In the genomic region with DNA sequence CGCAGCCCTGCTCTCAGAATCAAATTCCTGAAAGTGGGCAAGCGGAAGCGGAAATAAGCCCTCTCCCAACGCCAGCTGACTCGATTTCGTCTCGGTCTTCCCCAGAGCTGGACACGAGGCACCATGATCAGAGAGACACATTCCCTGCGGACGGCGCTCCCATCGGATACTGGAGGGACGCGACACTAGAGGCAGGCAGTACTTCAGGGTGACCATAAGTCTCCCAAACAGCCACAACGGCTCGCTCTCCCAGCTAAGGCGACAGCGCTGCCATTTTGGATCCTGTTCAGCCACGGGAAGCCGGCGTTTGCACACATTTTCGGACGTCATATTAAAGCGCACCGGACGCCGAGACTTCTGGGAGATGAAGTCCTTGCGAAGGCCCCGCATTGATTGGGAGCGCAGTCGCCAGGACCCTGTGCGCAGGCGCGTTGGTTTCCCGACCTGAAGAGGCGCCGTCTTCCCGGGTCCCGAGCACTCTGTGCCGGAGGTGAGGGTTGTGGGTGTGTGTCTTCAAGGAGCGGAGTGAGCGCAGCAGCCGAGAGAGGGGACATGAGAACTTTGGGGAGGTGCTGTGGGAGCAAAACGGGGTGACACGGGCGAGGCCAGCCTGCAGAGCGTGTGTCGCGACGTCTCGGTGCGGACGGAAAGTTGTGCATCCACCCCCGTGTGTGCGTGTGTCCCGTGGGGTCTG, we compare ENCODE assay signal across 1 cellular context.
TF ChIP-seq lines count a peak whose summit lies in the region.

A gene (plus strand): TSS at position 439 of the 694 bp plus-strand sequence. CDS start 10,418 bp downstream, outside the sequence.

TF ChIP-seq in HepG2, 621 proteins besides CTCF, POLR2A, EP300 and RAD21 (continued from another document and continues in another):
- no peak for TF ChIP-seq PRPF4 (IDR thresholded peaks at IDR 0.05; ENCODE audit: low read depth, low read length, poor library complexity, severe bottlenecking)
- TF ChIP-seq SP4 (CRISPR knock-in tag; IDR thresholded peaks at IDR 0.05): peak; percentile 91
- TF ChIP-seq MTA1 (CRISPR knock-in tag; IDR thresholded peaks at IDR 0.05; ENCODE audit: borderline replicate concordance): peak; percentile 30; the same call in 1 of the 2 replicates
- TF ChIP-seq, protein P1, sequence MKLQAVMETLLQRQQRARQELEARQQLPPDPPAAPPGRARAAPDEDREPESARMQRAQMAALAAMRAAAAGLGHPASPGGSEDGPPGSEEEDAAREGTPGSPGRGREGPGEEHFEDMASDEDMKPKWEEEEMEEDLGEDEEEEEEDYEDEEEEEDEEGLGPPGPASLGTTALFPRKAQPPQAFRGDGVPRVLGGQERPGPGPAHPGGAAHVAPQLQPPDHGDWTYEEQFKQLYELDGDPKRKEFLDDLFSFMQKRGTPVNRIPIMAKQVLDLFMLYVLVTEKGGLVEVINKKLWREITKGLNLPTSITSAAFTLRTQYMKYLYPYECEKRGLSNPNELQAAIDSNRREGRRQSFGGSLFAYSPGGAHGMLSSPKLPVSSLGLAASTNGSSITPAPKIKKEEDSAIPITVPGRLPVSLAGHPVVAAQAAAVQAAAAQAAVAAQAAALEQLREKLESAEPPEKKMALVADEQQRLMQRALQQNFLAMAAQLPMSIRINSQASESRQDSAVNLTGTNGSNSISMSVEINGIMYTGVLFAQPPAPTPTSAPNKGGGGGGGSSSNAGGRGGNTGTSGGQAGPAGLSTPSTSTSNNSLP (IDR thresholded peaks at IDR 0.05; ENCODE audit: low read depth, low read length): peak; percentile 53; the same call in 1 of the 2 replicates
- no peak for TF ChIP-seq CBX2 (IDR thresholded peaks at IDR 0.05; ENCODE audit: low read depth, low read length)
- TF ChIP-seq CBX2 (CRISPR knock-in tag; IDR thresholded peaks at IDR 0.05; ENCODE audit: low read depth): no peak
- TF ChIP-seq MED13 (CRISPR knock-in tag; IDR thresholded peaks at IDR 0.05): no peak
- TF ChIP-seq, protein P2, sequence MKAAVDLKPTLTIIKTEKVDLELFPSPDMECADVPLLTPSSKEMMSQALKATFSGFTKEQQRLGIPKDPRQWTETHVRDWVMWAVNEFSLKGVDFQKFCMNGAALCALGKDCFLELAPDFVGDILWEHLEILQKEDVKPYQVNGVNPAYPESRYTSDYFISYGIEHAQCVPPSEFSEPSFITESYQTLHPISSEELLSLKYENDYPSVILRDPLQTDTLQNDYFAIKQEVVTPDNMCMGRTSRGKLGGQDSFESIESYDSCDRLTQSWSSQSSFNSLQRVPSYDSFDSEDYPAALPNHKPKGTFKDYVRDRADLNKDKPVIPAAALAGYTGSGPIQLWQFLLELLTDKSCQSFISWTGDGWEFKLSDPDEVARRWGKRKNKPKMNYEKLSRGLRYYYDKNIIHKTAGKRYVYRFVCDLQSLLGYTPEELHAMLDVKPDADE (CRISPR knock-in tag; IDR thresholded peaks at IDR 0.05): no peak
- peak; percentile 86 for TF ChIP-seq SMAD3 (CRISPR knock-in tag; IDR thresholded peaks at IDR 0.05)
- TF ChIP-seq FIP1L1 (IDR thresholded peaks at IDR 0.05; ENCODE audit: borderline replicate concordance, insufficient read depth, low read depth, low read length): no peak; the same call in 1 of the 2 replicates
- TF ChIP-seq HDAC6 (IDR thresholded peaks at IDR 0.05; ENCODE audit: low read depth, low read length): no peak
- TF ChIP-seq HMGA1 (CRISPR knock-in tag; conservative IDR thresholded peaks at IDR 0.05): no peak
- TF ChIP-seq HNRNPL (IDR thresholded peaks at IDR 0.05; ENCODE audit: low read depth, low read length): 0 out of 2 replicates have a peak, but pooled peaks have one; percentile 73
- no peak for TF ChIP-seq ZNF484 (CRISPR knock-in tag; IDR thresholded peaks at IDR 0.05; ENCODE audit: borderline replicate concordance, low read depth)
- TF ChIP-seq RCOR2 (CRISPR knock-in tag; IDR thresholded peaks at IDR 0.05): no peak
- TF ChIP-seq, protein P3, sequence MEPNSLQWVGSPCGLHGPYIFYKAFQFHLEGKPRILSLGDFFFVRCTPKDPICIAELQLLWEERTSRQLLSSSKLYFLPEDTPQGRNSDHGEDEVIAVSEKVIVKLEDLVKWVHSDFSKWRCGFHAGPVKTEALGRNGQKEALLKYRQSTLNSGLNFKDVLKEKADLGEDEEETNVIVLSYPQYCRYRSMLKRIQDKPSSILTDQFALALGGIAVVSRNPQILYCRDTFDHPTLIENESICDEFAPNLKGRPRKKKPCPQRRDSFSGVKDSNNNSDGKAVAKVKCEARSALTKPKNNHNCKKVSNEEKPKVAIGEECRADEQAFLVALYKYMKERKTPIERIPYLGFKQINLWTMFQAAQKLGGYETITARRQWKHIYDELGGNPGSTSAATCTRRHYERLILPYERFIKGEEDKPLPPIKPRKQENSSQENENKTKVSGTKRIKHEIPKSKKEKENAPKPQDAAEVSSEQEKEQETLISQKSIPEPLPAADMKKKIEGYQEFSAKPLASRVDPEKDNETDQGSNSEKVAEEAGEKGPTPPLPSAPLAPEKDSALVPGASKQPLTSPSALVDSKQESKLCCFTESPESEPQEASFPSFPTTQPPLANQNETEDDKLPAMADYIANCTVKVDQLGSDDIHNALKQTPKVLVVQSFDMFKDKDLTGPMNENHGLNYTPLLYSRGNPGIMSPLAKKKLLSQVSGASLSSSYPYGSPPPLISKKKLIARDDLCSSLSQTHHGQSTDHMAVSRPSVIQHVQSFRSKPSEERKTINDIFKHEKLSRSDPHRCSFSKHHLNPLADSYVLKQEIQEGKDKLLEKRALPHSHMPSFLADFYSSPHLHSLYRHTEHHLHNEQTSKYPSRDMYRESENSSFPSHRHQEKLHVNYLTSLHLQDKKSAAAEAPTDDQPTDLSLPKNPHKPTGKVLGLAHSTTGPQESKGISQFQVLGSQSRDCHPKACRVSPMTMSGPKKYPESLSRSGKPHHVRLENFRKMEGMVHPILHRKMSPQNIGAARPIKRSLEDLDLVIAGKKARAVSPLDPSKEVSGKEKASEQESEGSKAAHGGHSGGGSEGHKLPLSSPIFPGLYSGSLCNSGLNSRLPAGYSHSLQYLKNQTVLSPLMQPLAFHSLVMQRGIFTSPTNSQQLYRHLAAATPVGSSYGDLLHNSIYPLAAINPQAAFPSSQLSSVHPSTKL (CRISPR knock-in tag; IDR thresholded peaks at IDR 0.05): peak; percentile 64
- TF ChIP-seq, protein P4, sequence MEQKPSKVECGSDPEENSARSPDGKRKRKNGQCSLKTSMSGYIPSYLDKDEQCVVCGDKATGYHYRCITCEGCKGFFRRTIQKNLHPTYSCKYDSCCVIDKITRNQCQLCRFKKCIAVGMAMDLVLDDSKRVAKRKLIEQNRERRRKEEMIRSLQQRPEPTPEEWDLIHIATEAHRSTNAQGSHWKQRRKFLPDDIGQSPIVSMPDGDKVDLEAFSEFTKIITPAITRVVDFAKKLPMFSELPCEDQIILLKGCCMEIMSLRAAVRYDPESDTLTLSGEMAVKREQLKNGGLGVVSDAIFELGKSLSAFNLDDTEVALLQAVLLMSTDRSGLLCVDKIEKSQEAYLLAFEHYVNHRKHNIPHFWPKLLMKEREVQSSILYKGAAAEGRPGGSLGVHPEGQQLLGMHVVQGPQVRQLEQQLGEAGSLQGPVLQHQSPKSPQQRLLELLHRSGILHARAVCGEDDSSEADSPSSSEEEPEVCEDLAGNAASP (CRISPR knock-in tag; IDR thresholded peaks at IDR 0.05; ENCODE audit: borderline replicate concordance): peak; percentile 74
- TF ChIP-seq, protein P5, sequence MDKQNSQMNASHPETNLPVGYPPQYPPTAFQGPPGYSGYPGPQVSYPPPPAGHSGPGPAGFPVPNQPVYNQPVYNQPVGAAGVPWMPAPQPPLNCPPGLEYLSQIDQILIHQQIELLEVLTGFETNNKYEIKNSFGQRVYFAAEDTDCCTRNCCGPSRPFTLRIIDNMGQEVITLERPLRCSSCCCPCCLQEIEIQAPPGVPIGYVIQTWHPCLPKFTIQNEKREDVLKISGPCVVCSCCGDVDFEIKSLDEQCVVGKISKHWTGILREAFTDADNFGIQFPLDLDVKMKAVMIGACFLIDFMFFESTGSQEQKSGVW (CRISPR knock-in tag; IDR thresholded peaks at IDR 0.05; ENCODE audit: borderline replicate concordance): no peak
- TF ChIP-seq ZNF547 (CRISPR knock-in tag; IDR thresholded peaks at IDR 0.05): peak; percentile 85
- no peak; the same call in 1 of the 2 replicates for TF ChIP-seq ZFP36L1 (CRISPR knock-in tag; IDR thresholded peaks at IDR 0.05)
- peak; percentile 88 for TF ChIP-seq TARDBP (CRISPR knock-in tag; IDR thresholded peaks at IDR 0.05)
- TF ChIP-seq, protein P6, sequence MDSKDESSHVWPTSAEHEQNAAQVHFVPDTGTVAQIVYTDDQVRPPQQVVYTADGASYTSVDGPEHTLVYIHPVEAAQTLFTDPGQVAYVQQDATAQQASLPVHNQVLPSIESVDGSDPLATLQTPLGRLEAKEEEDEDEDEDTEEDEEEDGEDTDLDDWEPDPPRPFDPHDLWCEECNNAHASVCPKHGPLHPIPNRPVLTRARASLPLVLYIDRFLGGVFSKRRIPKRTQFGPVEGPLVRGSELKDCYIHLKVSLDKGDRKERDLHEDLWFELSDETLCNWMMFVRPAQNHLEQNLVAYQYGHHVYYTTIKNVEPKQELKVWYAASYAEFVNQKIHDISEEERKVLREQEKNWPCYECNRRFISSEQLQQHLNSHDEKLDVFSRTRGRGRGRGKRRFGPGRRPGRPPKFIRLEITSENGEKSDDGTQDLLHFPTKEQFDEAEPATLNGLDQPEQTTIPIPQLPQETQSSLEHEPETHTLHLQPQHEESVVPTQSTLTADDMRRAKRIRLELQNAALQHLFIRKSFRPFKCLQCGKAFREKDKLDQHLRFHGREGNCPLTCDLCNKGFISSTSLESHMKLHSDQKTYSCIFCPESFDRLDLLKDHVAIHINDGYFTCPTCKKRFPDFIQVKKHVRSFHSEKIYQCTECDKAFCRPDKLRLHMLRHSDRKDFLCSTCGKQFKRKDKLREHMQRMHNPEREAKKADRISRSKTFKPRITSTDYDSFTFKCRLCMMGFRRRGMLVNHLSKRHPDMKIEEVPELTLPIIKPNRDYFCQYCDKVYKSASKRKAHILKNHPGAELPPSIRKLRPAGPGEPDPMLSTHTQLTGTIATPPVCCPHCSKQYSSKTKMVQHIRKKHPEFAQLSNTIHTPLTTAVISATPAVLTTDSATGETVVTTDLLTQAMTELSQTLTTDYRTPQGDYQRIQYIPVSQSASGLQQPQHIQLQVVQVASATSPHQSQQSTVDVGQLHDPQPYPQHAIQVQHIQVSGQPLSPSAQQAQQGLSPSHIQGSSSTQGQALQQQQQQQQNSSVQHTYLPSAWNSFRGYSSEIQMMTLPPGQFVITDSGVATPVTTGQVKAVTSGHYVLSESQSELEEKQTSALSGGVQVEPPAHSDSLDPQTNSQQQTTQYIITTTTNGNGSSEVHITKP (CRISPR knock-in tag; IDR thresholded peaks at IDR 0.05; ENCODE audit: low read depth): peak; percentile 96
- peak; percentile 66 for TF ChIP-seq PPARG (CRISPR knock-in tag; conservative IDR thresholded peaks at IDR 0.05)
- peak; percentile 62; the same call in 1 of the 2 replicates for TF ChIP-seq RFXANK (CRISPR knock-in tag; IDR thresholded peaks at IDR 0.05)
- no peak for TF ChIP-seq ZEB1 (IDR thresholded peaks at IDR 0.05; ENCODE audit: insufficient replicate concordance, low read depth)
- no peak for TF ChIP-seq RAD51 (IDR thresholded peaks at IDR 0.05; ENCODE audit: borderline replicate concordance)
- TF ChIP-seq GPN1 (CRISPR knock-in tag; IDR thresholded peaks at IDR 0.05; ENCODE audit: borderline replicate concordance): no peak; the same call in 1 of the 2 replicates
- TF ChIP-seq ZNF589 (CRISPR knock-in tag; conservative IDR thresholded peaks at IDR 0.05): peak; percentile 85
- peak; percentile 81 for TF ChIP-seq RBM22 (optimal IDR thresholded peaks at IDR 0.05; ENCODE audit: low read length)
- TF ChIP-seq, protein P7, sequence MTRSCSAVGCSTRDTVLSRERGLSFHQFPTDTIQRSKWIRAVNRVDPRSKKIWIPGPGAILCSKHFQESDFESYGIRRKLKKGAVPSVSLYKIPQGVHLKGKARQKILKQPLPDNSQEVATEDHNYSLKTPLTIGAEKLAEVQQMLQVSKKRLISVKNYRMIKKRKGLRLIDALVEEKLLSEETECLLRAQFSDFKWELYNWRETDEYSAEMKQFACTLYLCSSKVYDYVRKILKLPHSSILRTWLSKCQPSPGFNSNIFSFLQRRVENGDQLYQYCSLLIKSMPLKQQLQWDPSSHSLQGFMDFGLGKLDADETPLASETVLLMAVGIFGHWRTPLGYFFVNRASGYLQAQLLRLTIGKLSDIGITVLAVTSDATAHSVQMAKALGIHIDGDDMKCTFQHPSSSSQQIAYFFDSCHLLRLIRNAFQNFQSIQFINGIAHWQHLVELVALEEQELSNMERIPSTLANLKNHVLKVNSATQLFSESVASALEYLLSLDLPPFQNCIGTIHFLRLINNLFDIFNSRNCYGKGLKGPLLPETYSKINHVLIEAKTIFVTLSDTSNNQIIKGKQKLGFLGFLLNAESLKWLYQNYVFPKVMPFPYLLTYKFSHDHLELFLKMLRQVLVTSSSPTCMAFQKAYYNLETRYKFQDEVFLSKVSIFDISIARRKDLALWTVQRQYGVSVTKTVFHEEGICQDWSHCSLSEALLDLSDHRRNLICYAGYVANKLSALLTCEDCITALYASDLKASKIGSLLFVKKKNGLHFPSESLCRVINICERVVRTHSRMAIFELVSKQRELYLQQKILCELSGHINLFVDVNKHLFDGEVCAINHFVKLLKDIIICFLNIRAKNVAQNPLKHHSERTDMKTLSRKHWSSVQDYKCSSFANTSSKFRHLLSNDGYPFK (CRISPR knock-in tag; IDR thresholded peaks at IDR 0.05; ENCODE audit: borderline replicate concordance): peak; percentile 98
- TF ChIP-seq ZNF468 (CRISPR knock-in tag; IDR thresholded peaks at IDR 0.05): no peak
- TF ChIP-seq SSRP1 (CRISPR knock-in tag; IDR thresholded peaks at IDR 0.05): peak; percentile 38; the same call in 1 of the 2 replicates
- no peak for TF ChIP-seq SOX6 (IDR thresholded peaks at IDR 0.05)
- TF ChIP-seq SOX6 (CRISPR knock-in tag; IDR thresholded peaks at IDR 0.05): peak; percentile 57
- 0 out of 2 replicates have a peak, but pooled peaks have one; percentile 88 for TF ChIP-seq ZFP82 (CRISPR knock-in tag; IDR thresholded peaks at IDR 0.05; ENCODE audit: borderline replicate concordance)
- TF ChIP-seq, protein P8, sequence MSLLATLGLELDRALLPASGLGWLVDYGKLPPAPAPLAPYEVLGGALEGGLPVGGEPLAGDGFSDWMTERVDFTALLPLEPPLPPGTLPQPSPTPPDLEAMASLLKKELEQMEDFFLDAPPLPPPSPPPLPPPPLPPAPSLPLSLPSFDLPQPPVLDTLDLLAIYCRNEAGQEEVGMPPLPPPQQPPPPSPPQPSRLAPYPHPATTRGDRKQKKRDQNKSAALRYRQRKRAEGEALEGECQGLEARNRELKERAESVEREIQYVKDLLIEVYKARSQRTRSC (CRISPR knock-in tag; IDR thresholded peaks at IDR 0.05; ENCODE audit: low read depth): no peak
- no peak for TF ChIP-seq NFE2L2 (IDR thresholded peaks at IDR 0.05; ENCODE audit: low read length)
- no peak for TF ChIP-seq MAFG (CRISPR knock-in tag; IDR thresholded peaks at IDR 0.05)
- peak; percentile 95; the same call in 1 of the 2 replicates for TF ChIP-seq ZNF788 (CRISPR knock-in tag; IDR thresholded peaks at IDR 0.05; ENCODE audit: borderline replicate concordance)
- TF ChIP-seq, protein P9, sequence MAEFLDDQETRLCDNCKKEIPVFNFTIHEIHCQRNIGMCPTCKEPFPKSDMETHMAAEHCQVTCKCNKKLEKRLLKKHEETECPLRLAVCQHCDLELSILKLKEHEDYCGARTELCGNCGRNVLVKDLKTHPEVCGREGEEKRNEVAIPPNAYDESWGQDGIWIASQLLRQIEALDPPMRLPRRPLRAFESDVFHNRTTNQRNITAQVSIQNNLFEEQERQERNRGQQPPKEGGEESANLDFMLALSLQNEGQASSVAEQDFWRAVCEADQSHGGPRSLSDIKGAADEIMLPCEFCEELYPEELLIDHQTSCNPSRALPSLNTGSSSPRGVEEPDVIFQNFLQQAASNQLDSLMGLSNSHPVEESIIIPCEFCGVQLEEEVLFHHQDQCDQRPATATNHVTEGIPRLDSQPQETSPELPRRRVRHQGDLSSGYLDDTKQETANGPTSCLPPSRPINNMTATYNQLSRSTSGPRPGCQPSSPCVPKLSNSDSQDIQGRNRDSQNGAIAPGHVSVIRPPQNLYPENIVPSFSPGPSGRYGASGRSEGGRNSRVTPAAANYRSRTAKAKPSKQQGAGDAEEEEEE (CRISPR knock-in tag; IDR thresholded peaks at IDR 0.05; ENCODE audit: borderline replicate concordance): peak; percentile 96; the same call in 1 of the 2 replicates
